In the genomic region with DNA sequence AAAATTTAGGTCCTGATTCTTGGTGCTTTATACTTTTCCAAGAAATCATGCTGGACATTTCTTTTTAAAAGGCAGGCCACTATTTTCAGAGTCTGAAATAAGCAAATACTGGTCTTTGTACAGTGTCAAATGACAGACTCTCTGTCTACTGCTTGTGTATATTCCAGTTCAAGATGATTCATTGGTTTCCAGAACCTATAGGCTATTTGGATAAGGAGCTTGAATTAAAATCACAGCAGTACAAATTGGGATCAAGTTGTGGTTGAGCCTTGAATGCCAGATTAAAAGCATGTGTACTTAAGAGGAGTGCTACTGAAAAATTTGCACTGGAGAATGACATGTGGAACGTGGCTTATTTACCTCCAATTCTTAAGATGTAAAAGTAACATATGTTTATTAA, we compare ENCODE assay signal across 10 cellular contexts. TPM values are rescaled to one million over a fixed set of nuclear protein-coding genes. Genes with fewer than 3 reads are reported as not detected.
DNase-seq lines count a peak whose midpoint lies in the region; ATAC-seq and TF ChIP-seq lines count a peak whose summit lies in the region.
"Had no signal": no experiment of that assay in that cellular context is flagged by ENCODE, and none has a peak within 500 bp of the region (broad histone marks: within the 10 kb centered on the region; RNA-seq: fewer than 3 reads in every experiment).

No MANE protein-coding gene starts in this region.

- H3K4me3 Mint-ChIP-seq in brain, result peak overlapping the region in 3 of 5 experiments; percentile 19 to 43 (median 36)
- H3K4me3 Mint-ChIP-seq in neural progenitor cell, result no peak overlapping the region
- H3K4me3 Mint-ChIP-seq in stimulated activated naive CD8-positive, alpha-beta T cell treated with anti-CD3 and anti-CD28 coated beads, Interleukin-15, amount 100 ng/mL, for 72 hours, result peak overlapping the region in 1 of 2 donors; percentile 28
- H3K4me3 Mint-ChIP-seq: T-helper 1 cell treated with Interleukin-12 subunit alpha and Interleukin-12 subunit beta and Interleukin-4 antibody, amounts not matched to agents 30 μg/mL and 1 μg/mL, for 36 hours had no signal

- peaks cover 100% of the 10 kb centered on the region for H3K79me2 ChIP-seq in neural progenitor cell (ENCODE audit: low read depth)

- H3K27me3 ChIP-seq in neural progenitor cell, result no peaks in the 10 kb centered on the region

- peak overlapping the region; percentile 34 for H3K4me2 ChIP-seq in neural progenitor cell

- H3K27ac ChIP-seq in neural progenitor cell, result no peak overlapping the region

- ATAC-seq in stimulated activated naive CD8-positive, alpha-beta T cell treated with anti-CD3 and anti-CD28 coated beads, Interleukin-15, amount 100 ng/mL, for 72 hours, result no peak
- ATAC-seq: left colon had no signal

- peaks cover 0 to 4% (median 0%) of the 10 kb centered on the region in 5 experiments for H3K9me3 Mint-ChIP-seq in brain
- H3K9me3 Mint-ChIP-seq in neural progenitor cell, result peaks cover 10% of the 10 kb centered on the region
- no peaks in the 10 kb centered on the region for H3K9me3 Mint-ChIP-seq in stimulated activated naive CD8-positive, alpha-beta T cell treated with anti-CD3 and anti-CD28 coated beads, Interleukin-15, amount 100 ng/mL, for 72 hours
- H3K9me3 Mint-ChIP-seq: T-helper 1 cell treated with Interleukin-12 subunit alpha and Interleukin-12 subunit beta and Interleukin-4 antibody, amounts not matched to agents 30 μg/mL and 1 μg/mL, for 36 hours had no signal

- peaks cover 43% of the 10 kb centered on the region for H3K36me3 Mint-ChIP-seq in brain
- H3K36me3 Mint-ChIP-seq in neural progenitor cell, result peaks cover 43% of the 10 kb centered on the region

- peaks cover 9% of the 10 kb centered on the region for H3K36me3 ChIP-seq in neural progenitor cell

- H3K4me3 ChIP-seq in neural progenitor cell, result no peak overlapping the region

- peaks cover 21% of the 10 kb centered on the region for H3K4me1 ChIP-seq in neural progenitor cell

- peaks cover 9% of the 10 kb centered on the region for H3F3A ChIP-seq in neural progenitor cell (ENCODE audit: low read depth)

- H4K20me1 ChIP-seq in neural progenitor cell (ENCODE audit: low read depth), result peaks cover 100% of the 10 kb centered on the region

- DNase-seq in EH (ENCODE audit: low read depth), result peak; percentile 83
- DNase-seq in NCI-H187 (lab: John Stamatoyannopoulos, UW), result peak; percentile 8 to 23
- DNase-seq in neural progenitor cell (ENCODE audit: low spot score), result no peak
- DNase-seq in stimulated activated naive CD8-positive, alpha-beta T cell treated with anti-CD3 and anti-CD28 coated beads, Interleukin-15, amount 100 ng/mL, for 72 hours, result no peak
- DNase-seq in SW 1271 (lab: John Stamatoyannopoulos, UW), result no peak
- DNase-seq in effector CD8-positive, alpha-beta T cell (lab: John Stamatoyannopoulos, UW), result no peak
- DNase-seq: left colon, NCI-H1105 had no signal

- H3K27ac Mint-ChIP-seq in brain (peak overlapping the region in 2 of 5 experiments; percentile 7 to 60), neural progenitor cell (no peak overlapping the region)
- H3K27ac Mint-ChIP-seq in stimulated activated naive CD8-positive, alpha-beta T cell treated with anti-CD3 and anti-CD28 coated beads, Interleukin-15, amount 100 ng/mL, for 72 hours, result no peak overlapping the region
- H3K27ac Mint-ChIP-seq: T-helper 1 cell treated with Interleukin-12 subunit alpha and Interleukin-12 subunit beta and Interleukin-4 antibody, amounts not matched to agents 30 μg/mL and 1 μg/mL, for 36 hours had no signal

- H3K27me3 Mint-ChIP-seq in brain, result no peaks in the 10 kb centered on the region
- peaks cover 5% of the 10 kb centered on the region for H3K27me3 Mint-ChIP-seq in neural progenitor cell (ENCODE audit: insufficient read depth, low read depth)
- no peaks in the 10 kb centered on the region for H3K27me3 Mint-ChIP-seq in stimulated activated naive CD8-positive, alpha-beta T cell treated with anti-CD3 and anti-CD28 coated beads, Interleukin-15, amount 100 ng/mL, for 72 hours

- H3K9me3 ChIP-seq in neural progenitor cell (ENCODE audit: low read depth), result peaks cover 4% of the 10 kb centered on the region

- H3K9ac ChIP-seq in neural progenitor cell, result no peak overlapping the region

- no peak overlapping the region for H2AFZ ChIP-seq in neural progenitor cell (replicated peaks)

- no peak for TF ChIP-seq CTCF in brain (conservative IDR thresholded peaks at IDR 0.05)
- TF ChIP-seq CTCF in neural progenitor cell (IDR thresholded peaks at IDR 0.05), result no peak

- H3K4me1 Mint-ChIP-seq in brain (peaks cover 98% of the 10 kb centered on the region), neural progenitor cell (peaks cover 35% of the 10 kb centered on the region)
- H3K4me1 Mint-ChIP-seq in stimulated activated naive CD8-positive, alpha-beta T cell treated with anti-CD3 and anti-CD28 coated beads, Interleukin-15, amount 100 ng/mL, for 72 hours, result peaks cover 86% of the 10 kb centered on the region

RNA-seq across cellular contexts. Expression of gene KMT2E, which starts 10.7 kb away (rescaled TPM):
- polyA plus RNA-seq in brain (ENCODE audit: insufficient read depth, low read depth, low replicate concordance), result 27.1 TPM
- 87.7 and 124 TPM in 2 replicates for total RNA-seq in neural progenitor cell (ENCODE audit: low replicate concordance)

Comparison
In these comparisons a context has a peak if more than half of its experiments do, and no peak if none do; other contexts are left out.
1. DNase-seq: peak in EH (single experiment) and NCI-H187 (2 of 2); none in neural progenitor cell (single experiment), stimulated activated naive CD8-positive, alpha-beta T cell treated with anti-CD3 and anti-CD28 coated beads, Interleukin-15, amount 100 ng/mL, for 72 hours (0 of 2), SW 1271 (0 of 2) and effector CD8-positive, alpha-beta T cell (single experiment).